1 cellular context compared by ENCODE assay signal in genomic region chr6:63391203-63391970, GRCh38.
TF ChIP-seq lines count a peak whose summit lies in the region.

No MANE protein-coding gene starts in this region.

TF ChIP-seq in HepG2, 621 proteins besides CTCF, POLR2A, EP300 and RAD21 (continued from another document and continues in another):
- TF ChIP-seq CEBPZ (IDR thresholded peaks at IDR 0.05; ENCODE audit: low read length), result no peak
- TF ChIP-seq LRRFIP1 (CRISPR knock-in tag; conservative IDR thresholded peaks at IDR 0.05), result no peak; the same call in 1 of the 2 replicates
- TF ChIP-seq, protein P1, sequence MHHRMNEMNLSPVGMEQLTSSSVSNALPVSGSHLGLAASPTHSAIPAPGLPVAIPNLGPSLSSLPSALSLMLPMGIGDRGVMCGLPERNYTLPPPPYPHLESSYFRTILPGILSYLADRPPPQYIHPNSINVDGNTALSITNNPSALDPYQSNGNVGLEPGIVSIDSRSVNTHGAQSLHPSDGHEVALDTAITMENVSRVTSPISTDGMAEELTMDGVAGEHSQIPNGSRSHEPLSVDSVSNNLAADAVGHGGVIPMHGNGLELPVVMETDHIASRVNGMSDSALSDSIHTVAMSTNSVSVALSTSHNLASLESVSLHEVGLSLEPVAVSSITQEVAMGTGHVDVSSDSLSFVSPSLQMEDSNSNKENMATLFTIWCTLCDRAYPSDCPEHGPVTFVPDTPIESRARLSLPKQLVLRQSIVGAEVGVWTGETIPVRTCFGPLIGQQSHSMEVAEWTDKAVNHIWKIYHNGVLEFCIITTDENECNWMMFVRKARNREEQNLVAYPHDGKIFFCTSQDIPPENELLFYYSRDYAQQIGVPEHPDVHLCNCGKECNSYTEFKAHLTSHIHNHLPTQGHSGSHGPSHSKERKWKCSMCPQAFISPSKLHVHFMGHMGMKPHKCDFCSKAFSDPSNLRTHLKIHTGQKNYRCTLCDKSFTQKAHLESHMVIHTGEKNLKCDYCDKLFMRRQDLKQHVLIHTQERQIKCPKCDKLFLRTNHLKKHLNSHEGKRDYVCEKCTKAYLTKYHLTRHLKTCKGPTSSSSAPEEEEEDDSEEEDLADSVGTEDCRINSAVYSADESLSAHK (CRISPR knock-in tag; IDR thresholded peaks at IDR 0.05; ENCODE audit: borderline replicate concordance), result peak; percentile 45; the same call in 1 of the 2 replicates
- TF ChIP-seq, protein P2, sequence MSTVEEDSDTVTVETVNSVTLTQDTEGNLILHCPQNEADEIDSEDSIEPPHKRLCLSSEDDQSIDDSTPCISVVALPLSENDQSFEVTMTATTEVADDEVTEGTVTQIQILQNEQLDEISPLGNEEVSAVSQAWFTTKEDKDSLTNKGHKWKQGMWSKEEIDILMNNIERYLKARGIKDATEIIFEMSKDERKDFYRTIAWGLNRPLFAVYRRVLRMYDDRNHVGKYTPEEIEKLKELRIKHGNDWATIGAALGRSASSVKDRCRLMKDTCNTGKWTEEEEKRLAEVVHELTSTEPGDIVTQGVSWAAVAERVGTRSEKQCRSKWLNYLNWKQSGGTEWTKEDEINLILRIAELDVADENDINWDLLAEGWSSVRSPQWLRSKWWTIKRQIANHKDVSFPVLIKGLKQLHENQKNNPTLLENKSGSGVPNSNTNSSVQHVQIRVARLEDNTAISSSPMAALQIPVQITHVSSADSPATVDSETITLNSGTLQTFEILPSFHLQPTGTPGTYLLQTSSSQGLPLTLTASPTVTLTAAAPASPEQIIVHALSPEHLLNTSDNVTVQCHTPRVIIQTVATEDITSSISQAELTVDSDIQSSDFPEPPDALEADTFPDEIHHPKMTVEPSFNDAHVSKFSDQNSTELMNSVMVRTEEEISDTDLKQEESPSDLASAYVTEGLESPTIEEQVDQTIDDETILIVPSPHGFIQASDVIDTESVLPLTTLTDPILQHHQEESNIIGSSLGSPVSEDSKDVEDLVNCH (CRISPR knock-in tag; IDR thresholded peaks at IDR 0.05), result no peak
- peak; percentile 91 for TF ChIP-seq CEBPG (CRISPR knock-in tag; IDR thresholded peaks at IDR 0.05)
- no peak for TF ChIP-seq ZZZ3 (CRISPR knock-in tag; IDR thresholded peaks at IDR 0.05; ENCODE audit: borderline replicate concordance)
- no peak for TF ChIP-seq ZNF326 (CRISPR knock-in tag; IDR thresholded peaks at IDR 0.05; ENCODE audit: borderline replicate concordance)
- TF ChIP-seq ZNF619 (CRISPR knock-in tag; IDR thresholded peaks at IDR 0.05), result peak; percentile 73; the same call in 1 of the 2 replicates
- 0 out of 2 replicates have a peak, but pooled peaks have one; percentile 44 for TF ChIP-seq SATB2 (CRISPR knock-in tag; IDR thresholded peaks at IDR 0.05)
- peak; percentile 91; the same call in 1 of the 2 replicates for TF ChIP-seq TBX3 (IDR thresholded peaks at IDR 0.05; ENCODE audit: borderline replicate concordance)
- TF ChIP-seq ZNF547 (CRISPR knock-in tag; IDR thresholded peaks at IDR 0.05), result peak; percentile 38; the same call in 1 of the 2 replicates
- TF ChIP-seq ZFP37 (CRISPR knock-in tag; IDR thresholded peaks at IDR 0.05; ENCODE audit: borderline replicate concordance), result peak; percentile 86; the same call in 1 of the 2 replicates
- no peak for TF ChIP-seq CENPT (CRISPR knock-in tag; IDR thresholded peaks at IDR 0.05; ENCODE audit: low read depth)
- peak; percentile 88; the same call in 1 of the 2 replicates for TF ChIP-seq BRCA1 (CRISPR knock-in tag; IDR thresholded peaks at IDR 0.05)
- TF ChIP-seq, protein P3, sequence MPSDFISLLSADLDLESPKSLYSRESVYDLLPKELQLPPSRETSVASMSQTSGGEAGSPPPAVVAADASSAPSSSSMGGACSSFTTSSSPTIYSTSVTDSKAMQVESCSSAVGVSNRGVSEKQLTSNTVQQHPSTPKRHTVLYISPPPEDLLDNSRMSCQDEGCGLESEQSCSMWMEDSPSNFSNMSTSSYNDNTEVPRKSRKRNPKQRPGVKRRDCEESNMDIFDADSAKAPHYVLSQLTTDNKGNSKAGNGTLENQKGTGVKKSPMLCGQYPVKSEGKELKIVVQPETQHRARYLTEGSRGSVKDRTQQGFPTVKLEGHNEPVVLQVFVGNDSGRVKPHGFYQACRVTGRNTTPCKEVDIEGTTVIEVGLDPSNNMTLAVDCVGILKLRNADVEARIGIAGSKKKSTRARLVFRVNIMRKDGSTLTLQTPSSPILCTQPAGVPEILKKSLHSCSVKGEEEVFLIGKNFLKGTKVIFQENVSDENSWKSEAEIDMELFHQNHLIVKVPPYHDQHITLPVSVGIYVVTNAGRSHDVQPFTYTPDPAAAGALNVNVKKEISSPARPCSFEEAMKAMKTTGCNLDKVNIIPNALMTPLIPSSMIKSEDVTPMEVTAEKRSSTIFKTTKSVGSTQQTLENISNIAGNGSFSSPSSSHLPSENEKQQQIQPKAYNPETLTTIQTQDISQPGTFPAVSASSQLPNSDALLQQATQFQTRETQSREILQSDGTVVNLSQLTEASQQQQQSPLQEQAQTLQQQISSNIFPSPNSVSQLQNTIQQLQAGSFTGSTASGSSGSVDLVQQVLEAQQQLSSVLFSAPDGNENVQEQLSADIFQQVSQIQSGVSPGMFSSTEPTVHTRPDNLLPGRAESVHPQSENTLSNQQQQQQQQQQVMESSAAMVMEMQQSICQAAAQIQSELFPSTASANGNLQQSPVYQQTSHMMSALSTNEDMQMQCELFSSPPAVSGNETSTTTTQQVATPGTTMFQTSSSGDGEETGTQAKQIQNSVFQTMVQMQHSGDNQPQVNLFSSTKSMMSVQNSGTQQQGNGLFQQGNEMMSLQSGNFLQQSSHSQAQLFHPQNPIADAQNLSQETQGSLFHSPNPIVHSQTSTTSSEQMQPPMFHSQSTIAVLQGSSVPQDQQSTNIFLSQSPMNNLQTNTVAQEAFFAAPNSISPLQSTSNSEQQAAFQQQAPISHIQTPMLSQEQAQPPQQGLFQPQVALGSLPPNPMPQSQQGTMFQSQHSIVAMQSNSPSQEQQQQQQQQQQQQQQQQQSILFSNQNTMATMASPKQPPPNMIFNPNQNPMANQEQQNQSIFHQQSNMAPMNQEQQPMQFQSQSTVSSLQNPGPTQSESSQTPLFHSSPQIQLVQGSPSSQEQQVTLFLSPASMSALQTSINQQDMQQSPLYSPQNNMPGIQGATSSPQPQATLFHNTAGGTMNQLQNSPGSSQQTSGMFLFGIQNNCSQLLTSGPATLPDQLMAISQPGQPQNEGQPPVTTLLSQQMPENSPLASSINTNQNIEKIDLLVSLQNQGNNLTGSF (CRISPR knock-in tag; IDR thresholded peaks at IDR 0.05), result no peak
- peak; percentile 96 for TF ChIP-seq ZSCAN21 (CRISPR knock-in tag; IDR thresholded peaks at IDR 0.05; ENCODE audit: borderline replicate concordance)
- TF ChIP-seq FOXJ3 (CRISPR knock-in tag; IDR thresholded peaks at IDR 0.05; ENCODE audit: borderline replicate concordance), result peak; percentile 99
- TF ChIP-seq ZNF446 (CRISPR knock-in tag; IDR thresholded peaks at IDR 0.05), result no peak
- 0 out of 2 replicates have a peak, but pooled peaks have one; percentile 81 for TF ChIP-seq ZNF589 (CRISPR knock-in tag; conservative IDR thresholded peaks at IDR 0.05)
- TF ChIP-seq LBX2 (CRISPR knock-in tag; IDR thresholded peaks at IDR 0.05; ENCODE audit: borderline replicate concordance), result no peak
- no peak for TF ChIP-seq SP2 (CRISPR knock-in tag; IDR thresholded peaks at IDR 0.05)
- TF ChIP-seq ZNF331 (CRISPR knock-in tag; IDR thresholded peaks at IDR 0.05), result peak; percentile 98
- TF ChIP-seq ZNF343 (CRISPR knock-in tag; IDR thresholded peaks at IDR 0.05), result peak; percentile 35; the same call in 1 of the 2 replicates
- TF ChIP-seq SMAD1 (CRISPR knock-in tag; IDR thresholded peaks at IDR 0.05; ENCODE audit: borderline replicate concordance, low read depth), result no peak
- TF ChIP-seq, protein P4, sequence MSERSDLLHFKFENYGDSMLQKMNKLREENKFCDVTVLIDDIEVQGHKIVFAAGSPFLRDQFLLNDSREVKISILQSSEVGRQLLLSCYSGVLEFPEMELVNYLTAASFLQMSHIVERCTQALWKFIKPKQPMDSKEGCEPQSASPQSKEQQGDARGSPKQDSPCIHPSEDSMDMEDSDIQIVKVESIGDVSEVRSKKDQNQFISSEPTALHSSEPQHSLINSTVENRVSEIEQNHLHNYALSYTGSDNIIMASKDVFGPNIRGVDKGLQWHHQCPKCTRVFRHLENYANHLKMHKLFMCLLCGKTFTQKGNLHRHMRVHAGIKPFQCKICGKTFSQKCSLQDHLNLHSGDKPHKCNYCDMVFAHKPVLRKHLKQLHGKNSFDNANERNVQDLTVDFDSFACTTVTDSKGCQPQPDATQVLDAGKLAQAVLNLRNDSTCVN (CRISPR knock-in tag; IDR thresholded peaks at IDR 0.05; ENCODE audit: borderline replicate concordance), result peak; percentile 95
- TF ChIP-seq ZFP41 (CRISPR knock-in tag; IDR thresholded peaks at IDR 0.05; ENCODE audit: borderline replicate concordance), result no peak
- peak; percentile 56 for TF ChIP-seq ARHGAP35 (CRISPR knock-in tag; IDR thresholded peaks at IDR 0.05; ENCODE audit: borderline replicate concordance)
- peak; percentile 100 for TF ChIP-seq NCOA2 (CRISPR knock-in tag; IDR thresholded peaks at IDR 0.05)
- TF ChIP-seq ZNF121 (CRISPR knock-in tag; IDR thresholded peaks at IDR 0.05), result peak; percentile 68; the same call in 1 of the 2 replicates
- peak; percentile 91; the same call in 1 of the 2 replicates for TF ChIP-seq ZNF337 (CRISPR knock-in tag; IDR thresholded peaks at IDR 0.05; ENCODE audit: borderline replicate concordance, low read depth)
- TF ChIP-seq MNT (IDR thresholded peaks at IDR 0.05), result peak; percentile 32; the same call in 1 of the 2 replicates
- peak; percentile 93 for TF ChIP-seq PHF5A (CRISPR knock-in tag; IDR thresholded peaks at IDR 0.05; ENCODE audit: low read depth, unreplicated experiment)
- TF ChIP-seq YEATS4 (CRISPR knock-in tag; IDR thresholded peaks at IDR 0.05; ENCODE audit: borderline replicate concordance), result peak; percentile 79
- no peak for TF ChIP-seq NFE2 (CRISPR knock-in tag; IDR thresholded peaks at IDR 0.05)
- TF ChIP-seq HNRNPL (IDR thresholded peaks at IDR 0.05; ENCODE audit: low read depth, low read length), result no peak
- no peak for TF ChIP-seq ZNF44 (CRISPR knock-in tag; IDR thresholded peaks at IDR 0.05)
- TF ChIP-seq RNF2 (conservative IDR thresholded peaks at IDR 0.05; ENCODE audit: low read depth), result peak; percentile 78
- TF ChIP-seq, protein P5, sequence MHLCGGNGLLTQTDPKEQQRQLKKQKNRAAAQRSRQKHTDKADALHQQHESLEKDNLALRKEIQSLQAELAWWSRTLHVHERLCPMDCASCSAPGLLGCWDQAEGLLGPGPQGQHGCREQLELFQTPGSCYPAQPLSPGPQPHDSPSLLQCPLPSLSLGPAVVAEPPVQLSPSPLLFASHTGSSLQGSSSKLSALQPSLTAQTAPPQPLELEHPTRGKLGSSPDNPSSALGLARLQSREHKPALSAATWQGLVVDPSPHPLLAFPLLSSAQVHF (CRISPR knock-in tag; IDR thresholded peaks at IDR 0.05), result no peak
- TF ChIP-seq ZMYM3 (CRISPR knock-in tag; IDR thresholded peaks at IDR 0.05), result peak; percentile 96
- TF ChIP-seq ZNF569 (CRISPR knock-in tag; IDR thresholded peaks at IDR 0.05; ENCODE audit: borderline replicate concordance), result peak; percentile 81; the same call in 1 of the 2 replicates
- TF ChIP-seq RFXAP (CRISPR knock-in tag; IDR thresholded peaks at IDR 0.05; ENCODE audit: borderline replicate concordance), result peak; percentile 86; the same call in 1 of the 2 replicates
- TF ChIP-seq ZNF460 (CRISPR knock-in tag; IDR thresholded peaks at IDR 0.05; ENCODE audit: borderline replicate concordance), result no peak; the same call in 1 of the 2 replicates
